9 cellular contexts compared by ENCODE assay signal in genomic region chr1:15952317-15953258, GRCh38. TPM values are rescaled to one million over a fixed set of nuclear protein-coding genes. Genes with fewer than 3 reads are reported as not detected.
DNase-seq lines count a peak whose midpoint lies in the region; ATAC-seq and TF ChIP-seq lines count a peak whose summit lies in the region.
"Had no signal": no experiment of that assay in that cellular context is flagged by ENCODE, and none has a peak within 500 bp of the region (broad histone marks: within the 10 kb centered on the region; RNA-seq: fewer than 3 reads in every experiment).

No MANE protein-coding gene starts in this region.

- H3K27me3 Mint-ChIP-seq in activated T-cell treated with anti-CD3 and anti-CD28 coated beads, Interleukin-2, amount 50 U/mL, for 24 hours: no peaks in the 10 kb centered on the region

- TF ChIP-seq POLR2A in vagina (IDR thresholded peaks at IDR 0.05): no peak

- DNase-seq in stimulated activated naive CD4-positive, alpha-beta T cell treated with Interleukin-2 at 50 U/mL for 16 hours (lab: John Stamatoyannopoulos, UW): peak; percentile 19
- no peak for DNase-seq in stimulated activated naive CD4-positive, alpha-beta T cell (lab: John Stamatoyannopoulos, UW)
- DNase-seq in activated T-cell treated with anti-CD3 and anti-CD28 coated beads, Interleukin-2, amount 50 U/mL, for 24 hours: no peak
- DNase-seq in kidney epithelial cell (ENCODE audit: low read depth) (peak; percentile 93), vagina (ENCODE audit: extremely low spot score in 2 of 2) (no peak), GM10266 (ENCODE audit: extremely low spot score) (no peak), globus pallidus (ENCODE audit: low spot score) (no peak)

- ATAC-seq in GM18519 (IDR thresholded peaks at IDR 0.05; ENCODE audit: low FRiP score, unreplicated experiment): no peak

- peaks cover 79% of the 10 kb centered on the region for H3K4me1 ChIP-seq in vagina

- peak overlapping the region; percentile 96 for H3K27ac ChIP-seq in vagina

- peak overlapping the region; percentile 66 for H3K4me3 Mint-ChIP-seq in activated T-cell treated with anti-CD3 and anti-CD28 coated beads, Interleukin-2, amount 50 U/mL, for 24 hours

- peaks cover 86% of the 10 kb centered on the region for H3K36me3 Mint-ChIP-seq in activated T-cell treated with anti-CD3 and anti-CD28 coated beads, Interleukin-2, amount 50 U/mL, for 24 hours (ENCODE audit: low read depth)

- H3K36me3 ChIP-seq in kidney epithelial cell (ENCODE audit: control insufficient read depth, insufficient read depth, low read length): peaks cover 1% of the 10 kb centered on the region
- H3K36me3 ChIP-seq in vagina: peaks cover 0 to 6% of the 10 kb centered on the region in 2 donors

- no peaks in the 10 kb centered on the region for H3K9me3 Mint-ChIP-seq in activated T-cell treated with anti-CD3 and anti-CD28 coated beads, Interleukin-2, amount 50 U/mL, for 24 hours

- TF ChIP-seq CTCF in kidney epithelial cell (IDR thresholded peaks at IDR 0.05; ENCODE audit: insufficient read depth, low read length, poor library complexity, severe bottlenecking) (peak; percentile 8), vagina (IDR thresholded peaks at IDR 0.05) (no peak), GM10266 (IDR thresholded peaks at IDR 0.05; ENCODE audit: control insufficient read depth, insufficient read depth, low read depth, missing control alignments) (no peak)

- H3K4me1 Mint-ChIP-seq in activated T-cell treated with anti-CD3 and anti-CD28 coated beads, Interleukin-2, amount 50 U/mL, for 24 hours (ENCODE audit: low read depth): peaks cover 92% of the 10 kb centered on the region

- peak overlapping the region; percentile 98 for H3K27ac Mint-ChIP-seq in activated T-cell treated with anti-CD3 and anti-CD28 coated beads, Interleukin-2, amount 50 U/mL, for 24 hours

- H3K27me3 ChIP-seq in kidney epithelial cell (ENCODE audit: control insufficient read depth, insufficient read depth, low read length) (no peaks in the 10 kb centered on the region), vagina (no peaks in the 10 kb centered on the region)

- no peak overlapping the region for H3K4me3 ChIP-seq in kidney epithelial cell (ENCODE audit: low read depth, low read length)
- no peak overlapping the region for H3K4me3 ChIP-seq in vagina

- intact Hi-C loops in vagina (cut with DNase I): no loop called here

- no peaks in the 10 kb centered on the region for H3K9me3 ChIP-seq in vagina

RNA-seq across cellular contexts. Expression of gene ZBTB17, which starts 23.3 kb away (rescaled TPM):
- total RNA-seq in kidney epithelial cell: 24.1 and 33.8 TPM in 2 replicates
- total RNA-seq in vagina: 38.5 TPM

RNA-seq across cellular contexts. Expression of gene SRARP, which starts 51.4 kb away (rescaled TPM):
- not detected in 2 replicates for total RNA-seq in kidney epithelial cell
- not detected for total RNA-seq in vagina
- total RNA-seq: subcutaneous adipose tissue had no signal

Comparison
In these comparisons a context has a peak if more than half of its experiments do, and no peak if none do; other contexts are left out.
1. DNase-seq: peak in stimulated activated naive CD4-positive, alpha-beta T cell treated with Interleukin-2 at 50 U/mL for 16 hours (single experiment) and kidney epithelial cell (single experiment); none in stimulated activated naive CD4-positive, alpha-beta T cell (0 of 6), activated T-cell treated with anti-CD3 and anti-CD28 coated beads, Interleukin-2, amount 50 U/mL, for 24 hours (single experiment), vagina (0 of 2), GM10266 (single experiment) and globus pallidus (single experiment).